In the genomic region with DNA sequence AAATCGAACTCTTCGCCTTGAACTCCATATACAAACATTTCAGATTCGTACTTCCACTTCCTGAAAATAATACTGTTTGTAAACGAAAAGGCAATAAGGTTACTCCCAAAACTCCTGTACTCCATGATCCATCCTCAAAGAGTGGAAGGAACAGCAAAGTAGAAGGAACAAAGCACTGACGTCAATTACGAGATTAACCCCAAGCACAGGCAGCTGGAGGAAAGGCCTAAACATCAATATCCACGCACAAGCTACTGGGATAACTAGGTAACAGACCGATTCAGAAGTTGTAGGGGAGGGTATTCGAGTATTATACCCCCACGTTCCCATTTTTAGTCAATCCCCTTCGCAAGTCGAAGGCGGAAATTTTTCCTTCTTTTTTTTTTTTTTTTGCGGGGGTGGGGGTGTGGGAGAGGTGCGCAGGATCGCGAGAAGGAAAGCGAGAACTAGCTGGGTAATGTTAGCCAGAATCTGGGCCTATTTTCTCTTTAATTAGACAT, we compare ENCODE assay signal across 1 cellular context.
TF ChIP-seq lines count a peak whose summit lies in the region.

No MANE protein-coding gene starts in this region.

TF ChIP-seq in SK-N-SH treated with all-trans-retinoic acid at 6 μM for 48 hours, 23 proteins besides CTCF, POLR2A, EP300 and RAD21 (continued from another document):
- TF ChIP-seq, protein P1, sequence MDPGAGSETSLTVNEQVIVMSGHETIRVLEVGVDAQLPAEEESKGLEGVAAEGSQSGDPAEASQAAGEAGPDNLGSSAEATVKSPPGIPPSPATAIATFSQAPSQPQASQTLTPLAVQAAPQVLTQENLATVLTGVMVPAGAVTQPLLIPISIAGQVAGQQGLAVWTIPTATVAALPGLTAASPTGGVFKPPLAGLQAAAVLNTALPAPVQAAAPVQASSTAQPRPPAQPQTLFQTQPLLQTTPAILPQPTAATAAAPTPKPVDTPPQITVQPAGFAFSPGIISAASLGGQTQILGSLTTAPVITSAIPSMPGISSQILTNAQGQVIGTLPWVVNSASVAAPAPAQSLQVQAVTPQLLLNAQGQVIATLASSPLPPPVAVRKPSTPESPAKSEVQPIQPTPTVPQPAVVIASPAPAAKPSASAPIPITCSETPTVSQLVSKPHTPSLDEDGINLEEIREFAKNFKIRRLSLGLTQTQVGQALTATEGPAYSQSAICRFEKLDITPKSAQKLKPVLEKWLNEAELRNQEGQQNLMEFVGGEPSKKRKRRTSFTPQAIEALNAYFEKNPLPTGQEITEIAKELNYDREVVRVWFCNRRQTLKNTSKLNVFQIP (CRISPR knock-in tag; IDR thresholded peaks at IDR 0.05; ENCODE audit: borderline replicate concordance, low read depth), result no peak
- TF ChIP-seq OSR1 (CRISPR knock-in tag; IDR thresholded peaks at IDR 0.05) (no peak), ISL1 (CRISPR knock-in tag; IDR thresholded peaks at IDR 0.05) (no peak), PPARA (CRISPR knock-in tag; IDR thresholded peaks at IDR 0.05; ENCODE audit: borderline replicate concordance) (no peak), ZNF70 (CRISPR knock-in tag; IDR thresholded peaks at IDR 0.05) (no peak), TCF4 (CRISPR knock-in tag; IDR thresholded peaks at IDR 0.05; ENCODE audit: borderline replicate concordance) (no peak; the same call in 1 of the 2 replicates), ZC3H10 (CRISPR knock-in tag; IDR thresholded peaks at IDR 0.05) (no peak), CSDC2 (CRISPR knock-in tag; IDR thresholded peaks at IDR 0.05) (no peak), ZNF565 (CRISPR knock-in tag; conservative IDR thresholded peaks at IDR 0.05; ENCODE audit: low read depth) (no peak), ZNF8 (CRISPR knock-in tag; IDR thresholded peaks at IDR 0.05) (no peak), GLIS3 (CRISPR knock-in tag; IDR thresholded peaks at IDR 0.05) (no peak)
- TF ChIP-seq, protein P2, sequence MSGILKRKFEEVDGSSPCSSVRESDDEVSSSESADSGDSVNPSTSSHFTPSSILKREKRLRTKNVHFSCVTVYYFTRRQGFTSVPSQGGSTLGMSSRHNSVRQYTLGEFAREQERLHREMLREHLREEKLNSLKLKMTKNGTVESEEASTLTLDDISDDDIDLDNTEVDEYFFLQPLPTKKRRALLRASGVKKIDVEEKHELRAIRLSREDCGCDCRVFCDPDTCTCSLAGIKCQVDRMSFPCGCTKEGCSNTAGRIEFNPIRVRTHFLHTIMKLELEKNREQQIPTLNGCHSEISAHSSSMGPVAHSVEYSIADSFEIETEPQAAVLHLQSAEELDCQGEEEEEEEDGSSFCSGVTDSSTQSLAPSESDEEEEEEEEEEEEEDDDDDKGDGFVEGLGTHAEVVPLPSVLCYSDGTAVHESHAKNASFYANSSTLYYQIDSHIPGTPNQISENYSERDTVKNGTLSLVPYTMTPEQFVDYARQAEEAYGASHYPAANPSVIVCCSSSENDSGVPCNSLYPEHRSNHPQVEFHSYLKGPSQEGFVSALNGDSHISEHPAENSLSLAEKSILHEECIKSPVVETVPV (CRISPR knock-in tag; IDR thresholded peaks at IDR 0.05), result no peak
- TF ChIP-seq, protein P3, sequence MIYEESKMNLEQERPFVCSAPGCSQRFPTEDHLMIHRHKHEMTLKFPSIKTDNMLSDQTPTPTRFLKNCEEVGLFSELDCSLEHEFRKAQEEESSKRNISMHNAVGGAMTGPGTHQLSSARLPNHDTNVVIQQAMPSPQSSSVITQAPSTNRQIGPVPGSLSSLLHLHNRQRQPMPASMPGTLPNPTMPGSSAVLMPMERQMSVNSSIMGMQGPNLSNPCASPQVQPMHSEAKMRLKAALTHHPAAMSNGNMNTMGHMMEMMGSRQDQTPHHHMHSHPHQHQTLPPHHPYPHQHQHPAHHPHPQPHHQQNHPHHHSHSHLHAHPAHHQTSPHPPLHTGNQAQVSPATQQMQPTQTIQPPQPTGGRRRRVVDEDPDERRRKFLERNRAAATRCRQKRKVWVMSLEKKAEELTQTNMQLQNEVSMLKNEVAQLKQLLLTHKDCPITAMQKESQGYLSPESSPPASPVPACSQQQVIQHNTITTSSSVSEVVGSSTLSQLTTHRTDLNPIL (CRISPR knock-in tag; IDR thresholded peaks at IDR 0.05; ENCODE audit: low read depth), result no peak
- TF ChIP-seq, protein P4, sequence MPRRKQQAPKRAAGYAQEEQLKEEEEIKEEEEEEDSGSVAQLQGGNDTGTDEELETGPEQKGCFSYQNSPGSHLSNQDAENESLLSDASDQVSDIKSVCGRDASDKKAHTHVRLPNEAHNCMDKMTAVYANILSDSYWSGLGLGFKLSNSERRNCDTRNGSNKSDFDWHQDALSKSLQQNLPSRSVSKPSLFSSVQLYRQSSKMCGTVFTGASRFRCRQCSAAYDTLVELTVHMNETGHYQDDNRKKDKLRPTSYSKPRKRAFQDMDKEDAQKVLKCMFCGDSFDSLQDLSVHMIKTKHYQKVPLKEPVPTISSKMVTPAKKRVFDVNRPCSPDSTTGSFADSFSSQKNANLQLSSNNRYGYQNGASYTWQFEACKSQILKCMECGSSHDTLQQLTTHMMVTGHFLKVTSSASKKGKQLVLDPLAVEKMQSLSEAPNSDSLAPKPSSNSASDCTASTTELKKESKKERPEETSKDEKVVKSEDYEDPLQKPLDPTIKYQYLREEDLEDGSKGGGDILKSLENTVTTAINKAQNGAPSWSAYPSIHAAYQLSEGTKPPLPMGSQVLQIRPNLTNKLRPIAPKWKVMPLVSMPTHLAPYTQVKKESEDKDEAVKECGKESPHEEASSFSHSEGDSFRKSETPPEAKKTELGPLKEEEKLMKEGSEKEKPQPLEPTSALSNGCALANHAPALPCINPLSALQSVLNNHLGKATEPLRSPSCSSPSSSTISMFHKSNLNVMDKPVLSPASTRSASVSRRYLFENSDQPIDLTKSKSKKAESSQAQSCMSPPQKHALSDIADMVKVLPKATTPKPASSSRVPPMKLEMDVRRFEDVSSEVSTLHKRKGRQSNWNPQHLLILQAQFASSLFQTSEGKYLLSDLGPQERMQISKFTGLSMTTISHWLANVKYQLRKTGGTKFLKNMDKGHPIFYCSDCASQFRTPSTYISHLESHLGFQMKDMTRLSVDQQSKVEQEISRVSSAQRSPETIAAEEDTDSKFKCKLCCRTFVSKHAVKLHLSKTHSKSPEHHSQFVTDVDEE (CRISPR knock-in tag; IDR thresholded peaks at IDR 0.05), result no peak
